ENCODE assay signal across 13 cellular contexts in the genomic region with DNA sequence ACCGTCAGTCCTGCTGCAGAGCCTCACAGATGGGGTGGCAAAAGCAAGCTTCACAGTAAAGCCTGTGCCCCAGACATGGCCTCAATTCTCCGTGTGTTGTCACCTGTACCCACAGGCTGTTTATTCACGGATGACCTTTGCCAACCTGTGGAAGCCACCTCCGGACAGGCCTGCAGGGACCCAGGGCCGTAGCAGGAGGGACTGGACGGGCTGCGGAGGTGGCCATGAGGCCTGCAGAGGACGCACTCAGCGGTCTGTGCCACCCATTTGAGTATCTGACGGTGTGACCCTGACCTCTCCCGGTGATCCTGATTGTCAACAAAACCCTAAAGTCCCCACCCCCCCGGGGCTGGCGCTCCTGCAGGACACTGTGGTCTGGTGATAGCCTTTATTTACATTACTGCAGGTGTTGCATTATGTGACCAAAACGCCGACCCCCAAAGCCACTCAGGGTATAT. TPM values are rescaled to one million over a fixed set of nuclear protein-coding genes. Genes with fewer than 3 reads are reported as not detected.
DNase-seq lines count a peak whose midpoint lies in the region; ATAC-seq and TF ChIP-seq lines count a peak whose summit lies in the region.
"Had no signal": no experiment of that assay in that cellular context is flagged by ENCODE, and none has a peak within 500 bp of the region (broad histone marks: within the 10 kb centered on the region; RNA-seq: fewer than 3 reads in every experiment).

No MANE protein-coding gene starts in this region.

- H3K79me2 ChIP-seq in hepatocyte: peaks cover 62% of the 10 kb centered on the region

- no peaks in the 10 kb centered on the region for H3K36me3 ChIP-seq in hepatocyte (replicated peaks; ENCODE audit: insufficient read depth, low read depth)
- H3K36me3 ChIP-seq in spleen: peaks cover 0 to 53% (median 21%) of the 10 kb centered on the region in 6 donors

- peaks cover 22% of the 10 kb centered on the region for H4K20me1 ChIP-seq in hepatocyte (ENCODE audit: insufficient read depth, poor library complexity, severe bottlenecking)

- intact Hi-C loops in spleen (cut with DNase I; ENCODE audit: low total_unique reads): no loop called here

- no peak overlapping the region for H2AFZ ChIP-seq in hepatocyte

- H3K4me2 ChIP-seq in hepatocyte: peak overlapping the region; percentile 11

- H3K27me3 ChIP-seq in hepatocyte (no peaks in the 10 kb centered on the region), spleen (replicated peaks in 1 of 7) (no peaks in the 10 kb centered on the region)

- TF ChIP-seq POLR2A in spleen (IDR thresholded peaks at IDR 0.05): no peak

- ATAC-seq in GM19035 (IDR thresholded peaks at IDR 0.05; ENCODE audit: unreplicated experiment): no peak

- H3K4me3 ChIP-seq in hepatocyte (no peak overlapping the region), spleen (no peak overlapping the region)
- H3K4me3 ChIP-seq: SK-N-MC had no signal

- TF ChIP-seq CTCF in C4-2B (conservative IDR thresholded peaks at IDR 0.05) (no peak), hepatocyte (IDR thresholded peaks at IDR 0.05; ENCODE audit: poor library complexity) (no peak), spleen (IDR thresholded peaks at IDR 0.05 in 8 of 11, conservative IDR thresholded peaks at IDR 0.05 in 3 of 11) (no peak)

- no peaks in the 10 kb centered on the region for H3K9me3 ChIP-seq in hepatocyte (ENCODE audit: low read depth)
- H3K9me3 ChIP-seq in spleen: no peaks in the 10 kb centered on the region
- H3K9me3 ChIP-seq: Caco-2 had no signal

- peak overlapping the region; percentile 96 for H3K27ac ChIP-seq in C4-2B
- H3K27ac ChIP-seq in hepatocyte: no peak overlapping the region
- peak overlapping the region in 5 of 8 donors; percentile 45 to 96 (median 94) for H3K27ac ChIP-seq in spleen
- H3K27ac ChIP-seq: SK-N-MC had no signal

- no peaks in the 10 kb centered on the region for H3K9me2 ChIP-seq in hepatocyte (replicated peaks; ENCODE audit: insufficient read depth)

- DNase-seq in NCI-H146 (lab: John Stamatoyannopoulos, UW): peak; percentile 75
- DNase-seq in hepatocyte (ENCODE audit: low spot score): peak; percentile 21
- peak; percentile 83 for DNase-seq in spleen
- DNase-seq in stimulated activated CD4-positive, alpha-beta T cell treated with anti-CD3 and anti-CD28 coated beads, Interleukin-2, amount 100 ng/mL, for 24 hours: no peak
- no peak for DNase-seq in ureter (ENCODE audit: low spot score)
- DNase-seq: Caco-2, NCI-H1436, NCI-H2081, NCI-H510A treated with DMSO at 0.1 percent for 48 hours, NCI-H82 had no signal

- 59% methylated on average over 15 of the region's 15 CpGs for WGBS in hepatocyte (ENCODE audit: low lambda C conversion rate, missing lambda C conversion rate)
- 70 to 91% (median 79%) methylated on average over 4 to 15 of the region's 15 CpGs for WGBS in spleen, 5 donors

- H3K4me1 ChIP-seq in hepatocyte (ENCODE audit: insufficient read depth): peaks cover 20% of the 10 kb centered on the region
- peaks cover 40 to 86% (median 56%) of the 10 kb centered on the region in 6 donors for H3K4me1 ChIP-seq in spleen

RNA-seq across cellular contexts. Expression of a gene that starts 7.8 kb away (rescaled TPM):
- 3.4 and 6.4 TPM in 2 replicates for total RNA-seq in hepatocyte
- polyA plus RNA-seq in hepatocyte: 14.3 and 16.0 TPM in 2 replicates
- 10 to 100 TPM; 12.9 to 39.0 (median 29.5) TPM for total RNA-seq in spleen
- polyA plus RNA-seq in spleen: 10 to 100 TPM in 1 of 3 donors, 1 to 10 TPM in 2; 7.1 to 19.5 (median 8.1) TPM
- 14.8 TPM for total RNA-seq in ureter

RNA-seq across cellular contexts. Expression of a gene that starts 14.1 kb away (rescaled TPM):
- total RNA-seq in hepatocyte (62.5 and 77.5 TPM in 2 replicates), spleen (100 to 1,000 TPM in 2 of 7 donors, 10 to 100 TPM in 5; 73.4 to 104 (median 83.0) TPM), ureter (58.1 TPM)
- polyA plus RNA-seq in hepatocyte (99.7 and 102 TPM in 2 replicates), spleen (100 to 1,000 TPM in 1 of 3 donors, 10 to 100 TPM in 2; 80.4 to 107 (median 88.1) TPM)

RNA-seq across cellular contexts. Expression of a gene that starts 22.9 kb away (rescaled TPM):
- total RNA-seq in hepatocyte: 13.2 and 13.4 TPM in 2 replicates
- polyA plus RNA-seq in hepatocyte: 22.8 and 26.2 TPM in 2 replicates
- 10 to 100 TPM; 35.7 to 88.1 (median 59.2) TPM for total RNA-seq in spleen
- 10 to 100 TPM; 13.4 to 52.3 (median 27.4) TPM for polyA plus RNA-seq in spleen
- 39.3 TPM for total RNA-seq in ureter

RNA-seq across cellular contexts. Expression of a gene that starts 34.0 kb away (rescaled TPM):
- total RNA-seq in hepatocyte (2.4 and 5.3 TPM in 2 replicates), spleen (10 to 100 TPM in 2 of 7 donors, 1 to 10 TPM in 5; 6.4 to 11.0 (median 8.3) TPM), ureter (4.1 TPM)
- polyA plus RNA-seq in hepatocyte (11.0 and 11.6 TPM in 2 replicates), spleen (1 to 10 TPM; 3.2 to 9.4 (median 4.0) TPM)

RNA-seq across cellular contexts. Expression of a gene that starts 34.0 kb away (rescaled TPM):
- 69.3 and 77.2 TPM in 2 replicates for total RNA-seq in hepatocyte
- 89.8 and 103 TPM in 2 replicates for polyA plus RNA-seq in hepatocyte
- total RNA-seq in spleen: 10 to 100 TPM; 45.4 to 92.2 (median 53.6) TPM
- polyA plus RNA-seq in spleen: 10 to 100 TPM; 13.0 to 29.9 (median 17.9) TPM
- 82.3 TPM for total RNA-seq in ureter

Comparison
In these comparisons a context has a peak if more than half of its experiments do, and no peak if none do; other contexts are left out.
1. DNase-seq: peak in NCI-H146 (single experiment), hepatocyte (single experiment) and spleen (single experiment); none in stimulated activated CD4-positive, alpha-beta T cell treated with anti-CD3 and anti-CD28 coated beads, Interleukin-2, amount 100 ng/mL, for 24 hours (0 of 2) and ureter (single experiment).